In the genomic region with DNA sequence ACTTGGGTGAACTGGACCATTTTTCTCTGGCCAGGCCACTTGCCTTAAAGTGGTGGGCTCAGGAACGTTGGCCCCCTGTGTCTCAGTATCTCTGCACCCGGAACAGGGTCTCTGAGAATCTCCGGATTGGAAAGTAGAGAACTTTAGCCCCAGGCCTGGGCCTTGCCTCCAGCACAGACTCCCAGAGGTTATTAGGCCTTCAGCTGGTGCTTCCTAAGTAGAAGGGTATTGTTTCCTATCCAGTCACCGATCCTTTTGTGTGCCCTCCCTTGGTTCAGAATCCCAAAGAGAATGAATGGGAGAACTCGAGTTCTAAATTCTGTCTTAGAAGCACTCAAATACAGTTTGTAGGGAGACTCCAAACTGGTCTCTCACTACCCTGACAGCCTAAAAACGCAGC, we compare ENCODE assay signal across 22 cellular contexts. TPM values are rescaled to one million over a fixed set of nuclear protein-coding genes. Genes with fewer than 3 reads are reported as not detected.
DNase-seq lines count a peak whose midpoint lies in the region; ATAC-seq and TF ChIP-seq lines count a peak whose summit lies in the region.
"Had no signal": no experiment of that assay in that cellular context is flagged by ENCODE, and none has a peak within 500 bp of the region (broad histone marks: within the 10 kb centered on the region; RNA-seq: fewer than 3 reads in every experiment).

No MANE protein-coding gene starts in this region.

- no peak for TF ChIP-seq POLR2A in HCT116 (IDR thresholded peaks at IDR 0.05; ENCODE audit: borderline replicate concordance, extremely low read depth, insufficient read depth, insufficient read length)

- BruUV-seq in HCT116 (replicated peaks; lab: Mats Ljungman, UMichigan), result no TSS peak

- no peaks in the 10 kb centered on the region for H3K79me2 ChIP-seq in HCT116 (ENCODE audit: insufficient read depth, low read length)
- no peaks in the 10 kb centered on the region for H3K79me2 ChIP-seq in hepatocyte
- no peaks in the 10 kb centered on the region for H3K79me2 ChIP-seq in trophoblast cell (ENCODE audit: control insufficient read depth, insufficient read depth, low read length, poor library complexity)

- H3K27me3 ChIP-seq in HCT116 (ENCODE audit: insufficient read depth, low read length), result no peaks in the 10 kb centered on the region
- no peaks in the 10 kb centered on the region for H3K27me3 ChIP-seq in RWPE2 (ENCODE audit: insufficient read depth, poor library complexity, severe bottlenecking)
- H3K27me3 ChIP-seq in hepatocyte, result no peaks in the 10 kb centered on the region
- no peaks in the 10 kb centered on the region for H3K27me3 ChIP-seq in trophoblast cell (ENCODE audit: insufficient read depth, low read length)
- H3K27me3 ChIP-seq: breast epithelium had no signal

- no peak overlapping the region for H4K91ac ChIP-seq in trophoblast cell (ENCODE audit: low read depth, low read length)

- POLR2A ChIA-PET in HCT116 (lab: Charles Lee), result no interaction called here

- H4K12ac ChIP-seq in trophoblast cell (ENCODE audit: low read depth, low read length), result no peak overlapping the region

- 72% methylated on average over 6 of the region's 6 CpGs for WGBS in hepatocyte (ENCODE audit: low lambda C conversion rate, missing lambda C conversion rate)
- WGBS in trophoblast cell (ENCODE audit: extremely low coverage, insufficient coverage, insufficient read length), result no CpG with 5 or more reads among the region's 6 CpGs

- TF ChIP-seq CTCF in HCT116 (IDR thresholded peaks at IDR 0.05 in 2 of 3, conservative IDR thresholded peaks at IDR 0.05 in 1 of 3; ENCODE audit: borderline replicate concordance in 1 of 3, insufficient read depth in 1 of 3, low read depth in 2 of 3, low read length in 2 of 3), result no peak
- TF ChIP-seq CTCF in RWPE2 (IDR thresholded peaks at IDR 0.05; ENCODE audit: poor library complexity, severe bottlenecking), result no peak
- TF ChIP-seq CTCF in hepatocyte (IDR thresholded peaks at IDR 0.05; ENCODE audit: poor library complexity), result no peak

- no peak overlapping the region for H4K8ac ChIP-seq in trophoblast cell (ENCODE audit: low read depth, low read length)

- no peak overlapping the region for H2BK120ac ChIP-seq in trophoblast cell (ENCODE audit: insufficient read depth, low read length, poor library complexity)

- H4K20me1 ChIP-seq in HCT116 (ENCODE audit: insufficient read depth), result no peaks in the 10 kb centered on the region
- H4K20me1 ChIP-seq in hepatocyte (ENCODE audit: insufficient read depth, poor library complexity, severe bottlenecking), result no peaks in the 10 kb centered on the region

- H3K14ac ChIP-seq in trophoblast cell (ENCODE audit: low read length), result no peak overlapping the region

- TF ChIP-seq RAD21 in HCT116 (IDR thresholded peaks at IDR 0.05; ENCODE audit: low read depth), result no peak

- peak overlapping the region; percentile 38 for H2BK12ac ChIP-seq in trophoblast cell (ENCODE audit: low read length)

- H3K27ac ChIP-seq in HCT116 (ENCODE audit: low read depth, low read length) (peak overlapping the region; percentile 97), RWPE2 (ENCODE audit: poor library complexity, severe bottlenecking) (peak overlapping the region; percentile 100), hepatocyte (peak overlapping the region; percentile 43), trophoblast cell (ENCODE audit: low read depth, low read length) (no peak overlapping the region)
- H3K27ac ChIP-seq: psoas muscle had no signal

- peaks cover 4% of the 10 kb centered on the region for H3K79me1 ChIP-seq in trophoblast cell (ENCODE audit: low read length)

- no peak overlapping the region for H2BK5ac ChIP-seq in trophoblast cell (ENCODE audit: low read depth, low read length, poor library complexity)

- H2AK5ac ChIP-seq in trophoblast cell (ENCODE audit: low read length), result peak overlapping the region; percentile 96

- intact Hi-C loops in HCT116 (cut with micrococcal nuclease), result no loop called here

- DNase-seq in HCT116 (ENCODE audit: low read depth, low spot score) (no peak), RWPE2 (ENCODE audit: low spot score) (no peak), hepatocyte (ENCODE audit: low spot score) (no peak), trophoblast cell (peak in 1 of 2 donors; percentile 63), NAMALWA (ENCODE audit: low spot score) (no peak), activated gamma-delta T cell treated with Interleukin-2 at 50 U/mL for 16 hours (no peak)
- DNase-seq in stimulated activated naive CD4-positive, alpha-beta T cell treated with Interleukin-2 at 50 U/mL for 16 hours (lab: John Stamatoyannopoulos, UW), result no peak
- DNase-seq: activated B cell treated with CpG ODN at 0.5 μM for 24 hours; activated CD4-positive, alpha-beta T cell treated with anti-CD3 and anti-CD28 coated beads, Interleukin-2, amount 50 U/mL, for 48 hours; activated gamma-delta T cell; CD4-positive, alpha-beta memory T cell; GF-D8; NCI-H1417; NCI-H2107; NCI-H510A; psoas muscle; stimulated activated CD4-positive, alpha-beta T cell treated with anti-CD3 and anti-CD28 coated beads, Interleukin-2, amount 100 ng/mL, for 48 hours; stimulated activated naive CD4-positive, alpha-beta T cell; T1000 had no signal

- no peaks in the 10 kb centered on the region for H3K36me3 ChIP-seq in HCT116 (ENCODE audit: control insufficient read depth in 1 of 2, insufficient read depth in 2 of 2, low read length in 2 of 2)
- no peaks in the 10 kb centered on the region for H3K36me3 ChIP-seq in RWPE2 (ENCODE audit: low read depth)
- no peaks in the 10 kb centered on the region for H3K36me3 ChIP-seq in hepatocyte (replicated peaks; ENCODE audit: insufficient read depth, low read depth)
- no peaks in the 10 kb centered on the region for H3K36me3 ChIP-seq in trophoblast cell (ENCODE audit: control insufficient read depth in 1 of 2, insufficient read depth in 2 of 2, low read length in 2 of 2)
- H3K36me3 ChIP-seq: breast epithelium had no signal

- ATAC-seq in HCT116 (no peak), RWPE2 (ENCODE audit: low read depth) (no peak)
- ATAC-seq: psoas muscle had no signal

- CTCF ChIA-PET in HCT116 (lab: Charles Lee), result no interaction called here

- H3K4me3 ChIP-seq in HCT116 (replicated peaks in 1 of 2; ENCODE audit: low read depth in 1 of 2, low read length in 2 of 2), result no peak overlapping the region
- H3K4me3 ChIP-seq in RWPE2 (ENCODE audit: severe bottlenecking), result no peak overlapping the region
- no peak overlapping the region for H3K4me3 ChIP-seq in hepatocyte
- H3K4me3 ChIP-seq in trophoblast cell (ENCODE audit: low read depth, low read length), result no peak overlapping the region
- H3K4me3 ChIP-seq: breast epithelium, coronary artery, psoas muscle, skin epidermis had no signal

- H3K18ac ChIP-seq in trophoblast cell (ENCODE audit: low read length), result no peak overlapping the region

- H3K4ac ChIP-seq in trophoblast cell (ENCODE audit: low read depth, low read length), result no peak overlapping the region

- H3K9me2 ChIP-seq in HCT116 (ENCODE audit: insufficient read depth) (no peaks in the 10 kb centered on the region; the same call in 1 of the 2 replicates), hepatocyte (replicated peaks; ENCODE audit: insufficient read depth) (no peaks in the 10 kb centered on the region)

- RAD21 ChIA-PET in HCT116 (lab: Charles Lee; ENCODE audit: low non-redundant PET in 1 of 2, low total read pairs in 2 of 2, uncharacterized antibody in 2 of 2, unreplicated experiment in 2 of 2), result no interaction called here

- H2AFZ ChIP-seq in HCT116 (ENCODE audit: low read depth, low read length, poor library complexity, severe bottlenecking) (peak overlapping the region; percentile 90), hepatocyte (no peak overlapping the region), trophoblast cell (ENCODE audit: insufficient read depth, low read length, poor library complexity) (no peak overlapping the region)

- no peaks in the 10 kb centered on the region for H3K9me3 ChIP-seq in HCT116 (ENCODE audit: control insufficient read depth in 1 of 2, insufficient read depth in 1 of 2, low read depth in 1 of 2, low read length in 2 of 2)
- no peaks in the 10 kb centered on the region for H3K9me3 ChIP-seq in RWPE2 (ENCODE audit: severe bottlenecking)
- no peaks in the 10 kb centered on the region for H3K9me3 ChIP-seq in hepatocyte (ENCODE audit: low read depth)
- no peaks in the 10 kb centered on the region for H3K9me3 ChIP-seq in trophoblast cell (ENCODE audit: insufficient read depth, low read depth, low read length)
- H3K9me3 ChIP-seq: breast epithelium, psoas muscle had no signal

- H3K4me1 ChIP-seq in HCT116 (ENCODE audit: control insufficient read depth in 1 of 2, insufficient read depth in 2 of 2, low read length in 2 of 2), result peaks cover 36 to 49% of the 10 kb centered on the region in 2 experiments
- H3K4me1 ChIP-seq in RWPE2 (ENCODE audit: insufficient read depth, poor library complexity, severe bottlenecking), result peaks cover 38% of the 10 kb centered on the region
- peaks cover 11% of the 10 kb centered on the region for H3K4me1 ChIP-seq in hepatocyte (ENCODE audit: insufficient read depth)
- H3K4me1 ChIP-seq in trophoblast cell (ENCODE audit: control insufficient read depth in 1 of 2, insufficient read depth in 2 of 2, low read length in 2 of 2), result peaks cover 4 to 5% of the 10 kb centered on the region in 2 experiments
- H3K4me1 ChIP-seq: breast epithelium had no signal

- H3K23ac ChIP-seq in trophoblast cell (ENCODE audit: low read length), result no peak overlapping the region

- H3K4me2 ChIP-seq in HCT116 (ENCODE audit: low read length) (peak overlapping the region; percentile 77; the same call in 1 of the 2 replicates), hepatocyte (no peak overlapping the region), trophoblast cell (ENCODE audit: low read length) (no peak overlapping the region)

- H3K9ac ChIP-seq in HCT116 (ENCODE audit: low read length) (no peak overlapping the region), trophoblast cell (ENCODE audit: low read length) (no peak overlapping the region)

TF ChIP-seq in HCT116, 20 proteins besides CTCF, POLR2A, EP300 and RAD21:
- TF ChIP-seq ZFX (IDR thresholded peaks at IDR 0.05) (peak; percentile 21; the same call in 1 of the 2 replicates), YY1 (IDR thresholded peaks at IDR 0.05; ENCODE audit: extremely low read depth, insufficient replicate concordance, low read depth, low read length) (no peak)
TF ChIP-seq in HCT116: peak in this region for 1.

RNA-seq across cellular contexts. Expression of a gene that starts 48.2 kb away (rescaled TPM):
- total RNA-seq in HCT116 (2021; ENCODE audit: unreplicated experiment) (37.6 TPM), hepatocyte (44.7 and 45.3 TPM in 2 replicates)
- polyA plus RNA-seq in HCT116 (2012), result 9.7 and 12.0 TPM in 2 replicates
- polyA plus RNA-seq in hepatocyte, result 7.7 and 9.3 TPM in 2 replicates
- 15.5 and 16.5 TPM in 2 replicates for polyA plus RNA-seq in trophoblast cell (2013)
